Comparison of ENCODE assay signal across 10 cellular contexts in genomic region chr7:142796001-142796500, GRCh38. TPM values are rescaled to one million over a fixed set of nuclear protein-coding genes. Genes with fewer than 3 reads are reported as not detected.
DNase-seq lines count a peak whose midpoint lies in the region; ATAC-seq lines count a peak whose summit lies in the region.
"Had no signal": no experiment of that assay in that cellular context is flagged by ENCODE, and none has a peak within 500 bp of the region (broad histone marks: within the 10 kb centered on the region; RNA-seq: fewer than 3 reads in every experiment).

No MANE protein-coding gene starts in this region.

- H3K27me3 Mint-ChIP-seq in activated naive CD4-positive, alpha-beta T cell treated with anti-CD3 and anti-CD28 coated beads for 36 hours (ENCODE audit: low read depth), result no peaks in the 10 kb centered on the region
- H3K27me3 Mint-ChIP-seq in activated T-helper 17 cell treated with anti-CD3 and anti-CD28 coated beads, Interleukin-2, amount 50 U/mL, for 72 hours, result no peaks in the 10 kb centered on the region

- intact Hi-C loops in activated naive CD4-positive, alpha-beta T cell treated with anti-CD3 and anti-CD28 coated beads for 36 hours (cut with micrococcal nuclease), result no loop called here

- H3K9me3 ChIP-seq in iPS-20b (ENCODE audit: insufficient read depth, low read depth, low read length), result no peaks in the 10 kb centered on the region
- no peaks in the 10 kb centered on the region for H3K9me3 ChIP-seq in thymus (ENCODE audit: control insufficient read depth)

- peak overlapping the region; percentile 73; the same call in 1 of the 2 replicates for H3K9ac ChIP-seq in iPS-20b (ENCODE audit: low read depth, low read length)
- H3K9ac ChIP-seq: KMS-11 had no signal

- H3K27ac ChIP-seq in iPS-20b (ENCODE audit: low read length) (no peak overlapping the region), thymus (ENCODE audit: low read depth) (peak overlapping the region; percentile 100)
- H3K27ac ChIP-seq: KMS-11 had no signal

- peaks cover 82% of the 10 kb centered on the region for H3K36me3 Mint-ChIP-seq in activated naive CD4-positive, alpha-beta T cell treated with anti-CD3 and anti-CD28 coated beads for 36 hours (ENCODE audit: low read depth)
- peaks cover 100% of the 10 kb centered on the region for H3K36me3 Mint-ChIP-seq in activated T-helper 17 cell treated with anti-CD3 and anti-CD28 coated beads, Interleukin-2, amount 50 U/mL, for 72 hours (ENCODE audit: low read depth)

- 6% methylated on average over 9 of the region's 9 CpGs for WGBS in thymus

- DNase-seq in activated naive CD4-positive, alpha-beta T cell treated with anti-CD3 and anti-CD28 coated beads for 36 hours, result no peak
- DNase-seq in activated naive CD4-positive, alpha-beta T cell treated with Interleukin-2 at 50 U/mL for 16 hours, result no peak
- DNase-seq in NOMO-1 treated with DMSO at 0.1 percent for 48 hours (lab: John Stamatoyannopoulos, UW; ENCODE audit: unreplicated experiment) (no peak), germinal center (ENCODE audit: low spot score) (no peak)

- H3K4me3 Mint-ChIP-seq in activated naive CD4-positive, alpha-beta T cell treated with anti-CD3 and anti-CD28 coated beads for 36 hours, result peak overlapping the region; percentile 88
- H3K4me3 Mint-ChIP-seq in activated T-helper 17 cell treated with anti-CD3 and anti-CD28 coated beads, Interleukin-2, amount 50 U/mL, for 72 hours, result peak overlapping the region; percentile 92

- H3K27ac Mint-ChIP-seq in activated naive CD4-positive, alpha-beta T cell treated with anti-CD3 and anti-CD28 coated beads for 36 hours, result peak overlapping the region; percentile 99
- peak overlapping the region; percentile 98 for H3K27ac Mint-ChIP-seq in activated T-helper 17 cell treated with anti-CD3 and anti-CD28 coated beads, Interleukin-2, amount 50 U/mL, for 72 hours

- H3K27me3 ChIP-seq in iPS-20b (ENCODE audit: insufficient read depth, low read length), result peaks cover 86% of the 10 kb centered on the region
- no peaks in the 10 kb centered on the region for H3K27me3 ChIP-seq in thymus (ENCODE audit: control insufficient read depth, insufficient read depth)

- H3K4me1 ChIP-seq in iPS-20b (ENCODE audit: insufficient read depth, low read length), result peaks cover 27% of the 10 kb centered on the region
- peaks cover 15% of the 10 kb centered on the region for H3K4me1 ChIP-seq in thymus (ENCODE audit: control insufficient read depth, insufficient read depth, low read length)

- H3K4me3 ChIP-seq in iPS-20b (ENCODE audit: low read length), result peak overlapping the region; percentile 72
- H3K4me3 ChIP-seq in thymus (ENCODE audit: low read length), result peak overlapping the region; percentile 77

- CTCF ChIA-PET in activated naive CD4-positive, alpha-beta T cell treated with anti-CD3 and anti-CD28 coated beads for 36 hours (lab: Charles Lee), result interaction anchor here (0.7 to 21.5 kb wide), 4 partner anchors 8 to 302 kb away, joined by 3 to 382 read pairs (median 12); no protein-coding TSS in a partner anchor

- H3K4me1 Mint-ChIP-seq in activated naive CD4-positive, alpha-beta T cell treated with anti-CD3 and anti-CD28 coated beads for 36 hours (ENCODE audit: low read depth), result peaks cover 55% of the 10 kb centered on the region
- peaks cover 30% of the 10 kb centered on the region for H3K4me1 Mint-ChIP-seq in activated T-helper 17 cell treated with anti-CD3 and anti-CD28 coated beads, Interleukin-2, amount 50 U/mL, for 72 hours

- H3K36me3 ChIP-seq in iPS-20b (ENCODE audit: insufficient read depth, low read depth, low read length) (no peaks in the 10 kb centered on the region), thymus (ENCODE audit: control insufficient read depth, insufficient read depth) (peaks cover 49% of the 10 kb centered on the region)

- no peaks in the 10 kb centered on the region for H3K9me3 Mint-ChIP-seq in activated naive CD4-positive, alpha-beta T cell treated with anti-CD3 and anti-CD28 coated beads for 36 hours
- no peaks in the 10 kb centered on the region for H3K9me3 Mint-ChIP-seq in activated T-helper 17 cell treated with anti-CD3 and anti-CD28 coated beads, Interleukin-2, amount 50 U/mL, for 72 hours

- ATAC-seq in activated T-helper 17 cell treated with anti-CD3 and anti-CD28 coated beads, Interleukin-2, amount 50 U/mL, for 72 hours (replicated peaks), result no peak
- ATAC-seq in HG02678 (IDR thresholded peaks at IDR 0.05; ENCODE audit: unreplicated experiment), result no peak

RNA-seq across cellular contexts. Expression of gene PRSS2, which starts 25.3 kb away (rescaled TPM):
- total RNA-seq in activated naive CD4-positive, alpha-beta T cell treated with anti-CD3 and anti-CD28 coated beads for 36 hours, result under 1 TPM in 1 of 2 experiments, not detected in 1; 0.50 TPM
- not detected for total RNA-seq in activated T-helper 17 cell treated with anti-CD3 and anti-CD28 coated beads, Interleukin-2, amount 50 U/mL, for 72 hours
- 23.1 TPM for polyA plus RNA-seq in thymus
- polyA plus RNA-seq: BJ had no signal

RNA-seq across cellular contexts. Expression of gene PRSS1, which starts 46.8 kb away (rescaled TPM):
- not detected for total RNA-seq in activated naive CD4-positive, alpha-beta T cell treated with anti-CD3 and anti-CD28 coated beads for 36 hours
- not detected for total RNA-seq in activated T-helper 17 cell treated with anti-CD3 and anti-CD28 coated beads, Interleukin-2, amount 50 U/mL, for 72 hours
- polyA plus RNA-seq in thymus, result 4.5 TPM
- polyA plus RNA-seq: BJ had no signal

RNA-seq across cellular contexts. Expression of gene EPHB6, which starts 58.8 kb away (rescaled TPM):
- total RNA-seq in activated naive CD4-positive, alpha-beta T cell treated with anti-CD3 and anti-CD28 coated beads for 36 hours, result 10 to 100 TPM; 22.1 to 22.8 TPM
- 10 to 100 TPM in 1 of 2 donors, 1 to 10 TPM in 1; 8.0 to 14.9 TPM for total RNA-seq in activated T-helper 17 cell treated with anti-CD3 and anti-CD28 coated beads, Interleukin-2, amount 50 U/mL, for 72 hours
- 163 TPM for polyA plus RNA-seq in thymus
